ENCODE assay signal across 8 cellular contexts in genomic region chr12:111597731-111598636, GRCh38. TPM values are rescaled to one million over a fixed set of nuclear protein-coding genes. Genes with fewer than 3 reads are reported as not detected.
A peak's percentile ranks its signal among the peaks of the same experiment; 100 is the strongest.
DNase-seq lines count a peak whose midpoint lies in the region; ATAC-seq and TF ChIP-seq lines count a peak whose summit lies in the region.

No MANE protein-coding gene starts in this region.

- H2AFZ ChIP-seq in neuronal stem cell (ENCODE audit: low read length): peak overlapping the region; percentile 99

- no peak for TF ChIP-seq POLR2A in vagina (IDR thresholded peaks at IDR 0.05)

- peaks cover 14% of the 10 kb centered on the region for H3K79me1 ChIP-seq in neuronal stem cell (ENCODE audit: low read depth, low read length)

- peak overlapping the region; percentile 92 for H2BK15ac ChIP-seq in neuronal stem cell (ENCODE audit: low read length)

- H3K36me3 ChIP-seq in Panc1 (ENCODE audit: control insufficient read depth, insufficient read depth, low read length) (peaks cover 4% of the 10 kb centered on the region), neuronal stem cell (replicated peaks in 1 of 2; ENCODE audit: control insufficient read depth in 2 of 2, insufficient read depth in 2 of 2, low read length in 2 of 2) (peaks cover 0 to 10% of the 10 kb centered on the region in 2 donors), vagina (no peaks in the 10 kb centered on the region)

- peaks cover 35% of the 10 kb centered on the region for H3K4me1 Mint-ChIP-seq in activated naive CD4-positive, alpha-beta T cell treated with anti-CD3 and anti-CD28 coated beads for 36 hours (ENCODE audit: low read depth)

- peak overlapping the region; percentile 98 for H3K9ac ChIP-seq in neuronal stem cell (ENCODE audit: low read depth, low read length, poor library complexity)

- H3K27me3 ChIP-seq in Panc1 (ENCODE audit: control insufficient read depth, insufficient read depth, low read length) (no peaks in the 10 kb centered on the region), neuronal stem cell (ENCODE audit: control insufficient read depth in 3 of 3, insufficient read depth in 3 of 3, low read depth in 1 of 3, low read length in 3 of 3) (no peaks in the 10 kb centered on the region), vagina (no peaks in the 10 kb centered on the region)

- intact Hi-C loops in Panc1 (cut with micrococcal nuclease; ENCODE audit: unreplicated experiment): no loop called here
- intact Hi-C loops in activated naive CD4-positive, alpha-beta T cell treated with anti-CD3 and anti-CD28 coated beads for 36 hours (cut with micrococcal nuclease): loop anchor here (2.0 to 10.0 kb wide), 5 partner anchors 51 to 817 kb away; partner anchors contain the start of genes BRAP, ERP29, PTPN11 and SH2B3
- intact Hi-C loops in vagina (cut with DNase I): loop anchor here (5.0 kb wide), 1 partner anchor 39 kb away; no protein-coding TSS in a partner anchor

- BruUV-seq in Panc1 (replicated peaks; lab: Mats Ljungman, UMichigan): no TSS peak

- peak overlapping the region; percentile 63 for H2AK5ac ChIP-seq in neuronal stem cell (ENCODE audit: low read depth, low read length)

- peak overlapping the region; percentile 89 for H3K23ac ChIP-seq in neuronal stem cell (ENCODE audit: low read depth, low read length, poor library complexity)

- TF ChIP-seq CTCF in Panc1 (IDR thresholded peaks at IDR 0.05) (no peak), vagina (IDR thresholded peaks at IDR 0.05) (no peak)

- H3K4me3 ChIP-seq in Panc1 (ENCODE audit: low read depth in 2 of 2, low read length in 2 of 2) (peak overlapping the region; percentile 83 to 91), neuronal stem cell (ENCODE audit: low read length in 2 of 2) (peak overlapping the region; percentile 63 to 98), vagina (peak overlapping the region; percentile 65 to 88)

- H3K4me1 ChIP-seq in Panc1 (ENCODE audit: control insufficient read depth, insufficient read depth, low read length) (peaks cover 30% of the 10 kb centered on the region), neuronal stem cell (ENCODE audit: control insufficient read depth in 2 of 2, insufficient read depth in 1 of 2, low read depth in 1 of 2, low read length in 2 of 2) (peaks cover 0 to 15% of the 10 kb centered on the region in 2 donors), vagina (peaks cover 42% of the 10 kb centered on the region)

- in situ Hi-C loops in Panc1 (cut with HindIII; ENCODE audit: low pct_unique_long_range_greater_than_20kb, low sequenced_read_pairs): loop anchor here (25.0 kb wide), 1 partner anchor 89 kb away; the partner anchor contains the start of genes ACAD10 and BRAP

- H2BK12ac ChIP-seq in neuronal stem cell (ENCODE audit: low read length): peak overlapping the region; percentile 58

- no peak overlapping the region for H4K8ac ChIP-seq in neuronal stem cell (ENCODE audit: low read depth, low read length)

- POLR2A ChIA-PET in Panc1 (lab: Charles Lee): interaction anchor here (0.5 kb wide), 1 partner anchor 16 kb away, joined by 8 read pairs; no protein-coding TSS in a partner anchor

- H2BK5ac ChIP-seq in neuronal stem cell (ENCODE audit: low read length): peak overlapping the region; percentile 100

- no peak overlapping the region for H3K4ac ChIP-seq in neuronal stem cell (ENCODE audit: low read length)

- no peak overlapping the region for H4K91ac ChIP-seq in neuronal stem cell (ENCODE audit: low read depth, low read length, poor library complexity)

- H3K9me3 ChIP-seq in Panc1 (ENCODE audit: control insufficient read depth, insufficient read depth, low read depth, low read length) (no peaks in the 10 kb centered on the region), neuronal stem cell (replicated peaks in 1 of 2; ENCODE audit: control insufficient read depth in 2 of 2, insufficient read depth in 1 of 2, low read depth in 1 of 2, low read length in 2 of 2) (peaks cover 0 to 7% of the 10 kb centered on the region in 2 donors), vagina (no peaks in the 10 kb centered on the region)

- no peaks in the 10 kb centered on the region for H3K9me3 Mint-ChIP-seq in activated naive CD4-positive, alpha-beta T cell treated with anti-CD3 and anti-CD28 coated beads for 36 hours

- DNase-seq in DMS53 (lab: John Stamatoyannopoulos, UW) (peak; percentile 77), DMS53 treated with DMSO at 0.1 percent for 48 hours (lab: John Stamatoyannopoulos, UW; ENCODE audit: unreplicated experiment) (no peak), Panc1 (ENCODE audit: low read depth, low spot score) (no peak), globus pallidus (ENCODE audit: low spot score) (peak; percentile 69), neuronal stem cell (ENCODE audit: low spot score) (peak; percentile 45), vagina (ENCODE audit: extremely low spot score in 2 of 2) (no peak)
- peak; percentile 33 for DNase-seq in activated naive CD4-positive, alpha-beta T cell treated with anti-CD3 and anti-CD28 coated beads for 36 hours

- H3K4me2 ChIP-seq in neuronal stem cell (ENCODE audit: insufficient read depth, low read length, poor library complexity, severe bottlenecking): peak overlapping the region; percentile 78

- H3K18ac ChIP-seq in neuronal stem cell (ENCODE audit: low read length): peak overlapping the region; percentile 99

- peak overlapping the region; percentile 97 for H3K14ac ChIP-seq in neuronal stem cell (ENCODE audit: low read length)

- H3K36me3 Mint-ChIP-seq in activated naive CD4-positive, alpha-beta T cell treated with anti-CD3 and anti-CD28 coated beads for 36 hours (ENCODE audit: low read depth): peaks cover 2% of the 10 kb centered on the region

- H2BK120ac ChIP-seq in neuronal stem cell (ENCODE audit: low read depth, low read length): no peak overlapping the region

- H3K27ac Mint-ChIP-seq in activated naive CD4-positive, alpha-beta T cell treated with anti-CD3 and anti-CD28 coated beads for 36 hours: peak overlapping the region; percentile 83

- CTCF ChIA-PET in Panc1 (lab: Charles Lee): no interaction called here
- CTCF ChIA-PET in activated naive CD4-positive, alpha-beta T cell treated with anti-CD3 and anti-CD28 coated beads for 36 hours (lab: Charles Lee): no interaction called here

- ATAC-seq in HG02840 (IDR thresholded peaks at IDR 0.05; ENCODE audit: low FRiP score, unreplicated experiment) (peak; percentile 14), Panc1 (peak; percentile 30)

- no CpG with 5 or more reads among the region's 73 CpGs for WGBS in neuronal stem cell (ENCODE audit: extremely low coverage in 2 of 2, insufficient read length in 2 of 2, insufficient replicate concordance in 1 of 2), 2 donors

- H3K27ac ChIP-seq in Panc1 (ENCODE audit: low read length): peak overlapping the region; percentile 85
- peak overlapping the region; percentile 58 for H3K27ac ChIP-seq in neuronal stem cell (replicated peaks; ENCODE audit: low read length)
- peak overlapping the region; percentile 95 for H3K27ac ChIP-seq in vagina

- no peaks in the 10 kb centered on the region for H3K27me3 Mint-ChIP-seq in activated naive CD4-positive, alpha-beta T cell treated with anti-CD3 and anti-CD28 coated beads for 36 hours (ENCODE audit: low read depth)

- H3K4me3 Mint-ChIP-seq in activated naive CD4-positive, alpha-beta T cell treated with anti-CD3 and anti-CD28 coated beads for 36 hours: peak overlapping the region; percentile 95

RNA-seq across cellular contexts. Expression of gene ATXN2, which starts 1.1 kb away (rescaled TPM):
- total RNA-seq in Panc1 (2021; ENCODE audit: unreplicated experiment) (77.6 TPM), vagina (70.2 TPM)
- polyA plus RNA-seq in Panc1 (2012; ENCODE audit: insufficient read length): 70.5 TPM
- total RNA-seq in activated naive CD4-positive, alpha-beta T cell treated with anti-CD3 and anti-CD28 coated beads for 36 hours: 10 to 100 TPM; 30.6 to 31.5 TPM
- 45.8 TPM for polyA plus RNA-seq in neuronal stem cell (2013, experiment 1 of 2)
- polyA plus RNA-seq in neuronal stem cell (2013, experiment 2 of 2): 44.3 TPM

Comparison
In these comparisons a context has a peak if more than half of its experiments do, and no peak if none do; other contexts are left out.
1. DNase-seq: peak in DMS53 (single experiment), activated naive CD4-positive, alpha-beta T cell treated with anti-CD3 and anti-CD28 coated beads for 36 hours (single experiment), globus pallidus (single experiment) and neuronal stem cell (single experiment); none in DMS53 treated with DMSO at 0.1 percent for 48 hours (single experiment), Panc1 (single experiment) and vagina (0 of 2).
2. Peak in every context shown above with its lines, with median percentiles within 50 percentile points of each other: H3K27ac ChIP-seq and H3K4me3 ChIP-seq.